Comparison of ENCODE assay signal across 8 cellular contexts in genomic region chr2:96509114-96509846, GRCh38. TPM values are rescaled to one million over a fixed set of nuclear protein-coding genes. Genes with fewer than 3 reads are reported as not detected.
DNase-seq lines count a peak whose midpoint lies in the region; ATAC-seq, FAIRE-seq and TF ChIP-seq lines count a peak whose summit lies in the region.

No MANE protein-coding gene starts in this region.

- intact Hi-C loops in endothelial cell of umbilical vein (cut with micrococcal nuclease): loop anchor here (1.0 to 10.0 kb wide), 9 partner anchors 19 to 451 kb away; partner anchors contain the start of genes ASTL, SNRNP200 and STARD7

- DNase-seq in AG10803 (ENCODE audit: low read depth) (peak; percentile 82), NCI-H69 (lab: John Stamatoyannopoulos, UW) (peak; percentile 79), endothelial cell of umbilical vein (ENCODE audit: low read depth, low spot score) (peak; percentile 78), mesenteric fat pad (ENCODE audit: low spot score) (peak; percentile 96)
- DNase-seq in activated CD8-positive, alpha-beta T cell treated with anti-CD3 and anti-CD28 coated beads, Interleukin-2, amount 10 ng/mL, durations not matched to agents 7 days and 5 days: peak; percentile 69
- DNase-seq in stimulated activated CD8-positive, alpha-beta memory T cell treated with anti-CD3 and anti-CD28 coated beads, Interleukin-4, amount 100 ng/mL, for 4 hours (ENCODE audit: low read depth in 2 of 2, low spot score in 1 of 2): peak; percentile 22 to 24

- H3K9me3 Mint-ChIP-seq in activated CD8-positive, alpha-beta T cell treated with anti-CD3 and anti-CD28 coated beads, Interleukin-2, amount 10 ng/mL, durations not matched to agents 7 days and 5 days (ENCODE audit: insufficient read depth): no peaks in the 10 kb centered on the region

- ATAC-seq in GM18868 (IDR thresholded peaks at IDR 0.05; ENCODE audit: unreplicated experiment) (peak; percentile 68), HG03432 (IDR thresholded peaks at IDR 0.05; ENCODE audit: unreplicated experiment) (peak; percentile 67)
- peak; percentile 36 for ATAC-seq in activated CD8-positive, alpha-beta T cell treated with anti-CD3 and anti-CD28 coated beads, Interleukin-2, amount 10 ng/mL, durations not matched to agents 7 days and 5 days

- peaks cover 15% of the 10 kb centered on the region for H3K4me1 Mint-ChIP-seq in activated CD8-positive, alpha-beta T cell treated with anti-CD3 and anti-CD28 coated beads, Interleukin-2, amount 10 ng/mL, durations not matched to agents 7 days and 5 days (ENCODE audit: low read depth)

- no peaks in the 10 kb centered on the region for H3K36me3 Mint-ChIP-seq in activated CD8-positive, alpha-beta T cell treated with anti-CD3 and anti-CD28 coated beads, Interleukin-2, amount 10 ng/mL, durations not matched to agents 7 days and 5 days (ENCODE audit: low read depth)

- no peaks in the 10 kb centered on the region for H3K9me1 ChIP-seq in endothelial cell of umbilical vein (replicated peaks; ENCODE audit: control insufficient read depth, extremely low read depth, insufficient read depth, low read length)

- H3K4me2 ChIP-seq in endothelial cell of umbilical vein (ENCODE audit: insufficient read depth, low read length): no peak overlapping the region

- POLR2A ChIA-PET in activated CD8-positive, alpha-beta T cell treated with anti-CD3 and anti-CD28 coated beads, Interleukin-2, amount 10 ng/mL, durations not matched to agents 7 days and 5 days (lab: Charles Lee): interaction anchor here (0.7 to 1.4 kb wide), 2 partner anchors 30 to 45 kb away, joined by 3 read pairs; no protein-coding TSS in a partner anchor
- POLR2A ChIA-PET in endothelial cell of umbilical vein (lab: Charles Lee): no interaction called here

- H4K20me1 ChIP-seq in endothelial cell of umbilical vein (replicated peaks; ENCODE audit: control insufficient read depth, extremely low read depth, insufficient read depth, low read length): no peaks in the 10 kb centered on the region

- H3K4me3 Mint-ChIP-seq in activated CD8-positive, alpha-beta T cell treated with anti-CD3 and anti-CD28 coated beads, Interleukin-2, amount 10 ng/mL, durations not matched to agents 7 days and 5 days: no peak overlapping the region

- H3K9me3 ChIP-seq in endothelial cell of umbilical vein (replicated peaks; ENCODE audit: control insufficient read depth, insufficient read depth, low read length): no peaks in the 10 kb centered on the region

- CTCF ChIA-PET in activated CD8-positive, alpha-beta T cell treated with anti-CD3 and anti-CD28 coated beads, Interleukin-2, amount 10 ng/mL, durations not matched to agents 7 days and 5 days (lab: Charles Lee): interaction anchor here (0.7 to 11.3 kb wide), 21 partner anchors 9 to 172 kb away, joined by 3 to 162 read pairs (median 5); partner anchors contain the start of gene ARID5A
- CTCF ChIA-PET in endothelial cell of umbilical vein (lab: Charles Lee): interaction anchor here (0.6 to 11.6 kb wide), 44 partner anchors 8 to 516 kb away, joined by 3 to 451 read pairs (median 4); partner anchors contain the start of genes ASTL, ITPRIPL1, NCAPH and SNRNP200

- H3K79me2 ChIP-seq in endothelial cell of umbilical vein (ENCODE audit: control insufficient read depth, insufficient read depth, low read length): no peaks in the 10 kb centered on the region

- peak; percentile 95 for FAIRE-seq in endothelial cell of umbilical vein (lab: Jason Lieb, UNC)

- TF ChIP-seq CTCF in AG10803 (conservative IDR thresholded peaks at IDR 0.05; ENCODE audit: low read length) (peak; percentile 95), endothelial cell of umbilical vein (IDR thresholded peaks at IDR 0.05; ENCODE audit: extremely low read depth in 1 of 2, insufficient read depth in 1 of 2, low read depth in 1 of 2, low read length in 2 of 2) (peak; percentile 99)

- dilution Hi-C loops in endothelial cell of umbilical vein (cut with MboI; ENCODE audit: extremely low pct_ligation_motif_present, low sequenced_read_pairs): no loop called here

- no peak for TF ChIP-seq POLR2A in endothelial cell of umbilical vein (IDR thresholded peaks at IDR 0.05; ENCODE audit: low read depth, low read length)

- no TSS peak for BruUV-seq in endothelial cell of umbilical vein (replicated peaks; lab: Mats Ljungman, UMichigan)

- no peaks in the 10 kb centered on the region for H3K36me3 ChIP-seq in endothelial cell of umbilical vein (ENCODE audit: control insufficient read depth in 2 of 2, extremely low read depth in 1 of 2, insufficient read depth in 2 of 2, low read length in 2 of 2)

- H3K4me3 ChIP-seq in AG10803 (ENCODE audit: low read length): no peak overlapping the region
- H3K4me3 ChIP-seq in endothelial cell of umbilical vein (replicated peaks in 1 of 3; ENCODE audit: insufficient read depth in 1 of 3, low read depth in 1 of 3, low read length in 3 of 3): no peak overlapping the region

- H3K27ac ChIP-seq in endothelial cell of umbilical vein (ENCODE audit: insufficient read depth, low read depth, low read length): no peak overlapping the region

- peak overlapping the region; percentile 7 for H3K27ac Mint-ChIP-seq in activated CD8-positive, alpha-beta T cell treated with anti-CD3 and anti-CD28 coated beads, Interleukin-2, amount 10 ng/mL, durations not matched to agents 7 days and 5 days

- H3K4me1 ChIP-seq in endothelial cell of umbilical vein (ENCODE audit: control insufficient read depth, extremely low read depth, insufficient read depth, low read length): no peaks in the 10 kb centered on the region

- H3K27me3 Mint-ChIP-seq in activated CD8-positive, alpha-beta T cell treated with anti-CD3 and anti-CD28 coated beads, Interleukin-2, amount 10 ng/mL, durations not matched to agents 7 days and 5 days (ENCODE audit: low read depth): peaks cover 15% of the 10 kb centered on the region

- no peak overlapping the region for H3K9ac ChIP-seq in endothelial cell of umbilical vein (replicated peaks; ENCODE audit: extremely low read depth, insufficient read depth, low read length)

- peaks cover 2 to 3% of the 10 kb centered on the region in 2 experiments for H3K27me3 ChIP-seq in endothelial cell of umbilical vein (ENCODE audit: control insufficient read depth in 2 of 2, insufficient read depth in 2 of 2, low read length in 2 of 2)

- H2AFZ ChIP-seq in endothelial cell of umbilical vein (ENCODE audit: low read depth, low read length): peak overlapping the region; percentile 2

TF ChIP-seq in endothelial cell of umbilical vein, 7 proteins besides CTCF, POLR2A, EP300 and RAD21:
- TF ChIP-seq GATA2 (IDR thresholded peaks at IDR 0.05; ENCODE audit: insufficient read depth, insufficient read length, low read depth, low read length): no peak
- peak; percentile 59 for TF ChIP-seq FOS (IDR thresholded peaks at IDR 0.05; ENCODE audit: borderline replicate concordance, insufficient read depth, low read length)

RNA-seq across cellular contexts. Expression of gene NEURL3, which starts 4.1 kb away (rescaled TPM):
- not detected for total RNA-seq in activated CD8-positive, alpha-beta T cell treated with anti-CD3 and anti-CD28 coated beads, Interleukin-2, amount 10 ng/mL, durations not matched to agents 7 days and 5 days
- total RNA-seq in endothelial cell of umbilical vein: not detected in 2 replicates
- 0.08 TPM in 1 of 2 replicates, not detected in the other for polyA plus RNA-seq in endothelial cell of umbilical vein
- 0.04 and 0.06 TPM in 2 replicates for polyA plus RNA-seq in endothelial cell of umbilical vein (2011; cell fraction: cytosol; rRNA removed)
- polyA plus RNA-seq in endothelial cell of umbilical vein (2011; cell fraction: nucleus; rRNA removed): not detected in 2 replicates
- polyA plus RNA-seq in endothelial cell of umbilical vein (2012): not detected in 2 replicates
- polyA minus RNA-seq in endothelial cell of umbilical vein: not detected in 2 replicates
- polyA minus RNA-seq in endothelial cell of umbilical vein (2011; cell fraction: cytosol; rRNA and poly(A)+ RNA removed): not detected
- not detected in 2 replicates for polyA minus RNA-seq in endothelial cell of umbilical vein (2011; cell fraction: nucleus; rRNA and poly(A)+ RNA removed)
- not detected for total RNA-seq in mesenteric fat pad

RNA-seq across cellular contexts. Expression of gene ARID5A, which starts 27.3 kb away (rescaled TPM):
- total RNA-seq in activated CD8-positive, alpha-beta T cell treated with anti-CD3 and anti-CD28 coated beads, Interleukin-2, amount 10 ng/mL, durations not matched to agents 7 days and 5 days: 10 to 100 TPM; 37.7 to 40.1 TPM
- total RNA-seq in endothelial cell of umbilical vein: 24.7 and 29.0 TPM in 2 replicates
- 18.0 and 24.0 TPM in 2 replicates for polyA plus RNA-seq in endothelial cell of umbilical vein
- 11.9 and 19.8 TPM in 2 replicates for polyA plus RNA-seq in endothelial cell of umbilical vein (2011; cell fraction: cytosol; rRNA removed)
- 31.6 and 44.1 TPM in 2 replicates for polyA plus RNA-seq in endothelial cell of umbilical vein (2011; cell fraction: nucleus; rRNA removed)
- polyA plus RNA-seq in endothelial cell of umbilical vein (2012): 14.6 and 18.7 TPM in 2 replicates
- 9.5 and 11.3 TPM in 2 replicates for polyA minus RNA-seq in endothelial cell of umbilical vein
- 1.6 TPM for polyA minus RNA-seq in endothelial cell of umbilical vein (2011; cell fraction: cytosol; rRNA and poly(A)+ RNA removed)
- 11.0 and 22.2 TPM in 2 replicates for polyA minus RNA-seq in endothelial cell of umbilical vein (2011; cell fraction: nucleus; rRNA and poly(A)+ RNA removed)
- 50.9 TPM for total RNA-seq in mesenteric fat pad

Comparison
In these comparisons a context has a peak if more than half of its experiments do, and no peak if none do; other contexts are left out.
1. DNase-seq: peak in every context shown above with its lines; median percentile 96 in mesenteric fat pad; 82 in AG10803; 79 in NCI-H69; 78 in endothelial cell of umbilical vein; 69 in activated CD8-positive, alpha-beta T cell treated with anti-CD3 and anti-CD28 coated beads, Interleukin-2, amount 10 ng/mL, durations not matched to agents 7 days and 5 days; 23 in stimulated activated CD8-positive, alpha-beta memory T cell treated with anti-CD3 and anti-CD28 coated beads, Interleukin-4, amount 100 ng/mL, for 4 hours.